24 cellular contexts compared by ENCODE assay signal in the genomic region with DNA sequence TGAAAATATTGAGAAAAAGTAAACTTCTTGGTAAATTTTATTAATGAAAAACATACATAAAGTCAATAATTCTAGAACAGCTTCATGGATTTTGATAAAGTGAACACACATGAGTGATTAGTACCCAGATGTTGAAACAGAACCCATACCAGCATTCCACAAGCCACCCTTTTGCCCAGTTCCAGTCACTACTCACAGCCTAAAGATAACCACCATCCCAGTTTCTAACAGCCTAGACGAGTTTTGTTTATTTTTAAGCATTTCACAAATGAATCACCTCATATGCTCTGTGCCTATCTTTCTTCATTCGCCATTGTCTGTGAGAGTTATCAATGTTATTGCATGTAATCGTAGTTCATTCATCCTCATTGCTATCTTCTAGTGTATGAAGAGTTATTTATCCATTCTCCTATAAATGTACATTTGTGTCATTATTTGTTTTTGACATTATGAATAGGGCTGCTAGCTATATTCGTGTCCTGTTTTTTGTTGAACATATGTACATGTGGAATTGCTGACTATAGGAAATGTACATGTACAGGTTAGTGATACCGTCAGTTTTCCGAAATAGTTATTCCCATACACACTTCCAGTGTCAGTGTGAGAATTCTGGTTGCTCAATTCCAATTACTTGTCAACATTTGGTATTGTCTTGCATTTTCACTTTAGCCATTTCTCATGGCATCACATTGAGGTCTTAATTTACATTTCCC. TPM values are rescaled to one million over a fixed set of nuclear protein-coding genes. Genes with fewer than 3 reads are reported as not detected.
A peak's percentile ranks its signal among the peaks of the same experiment; 100 is the strongest.
DNase-seq lines count a peak whose midpoint lies in the region; ATAC-seq and TF ChIP-seq lines count a peak whose summit lies in the region.
"Had no signal": no experiment of that assay in that cellular context is flagged by ENCODE, and none has a peak within 500 bp of the region (broad histone marks: within the 10 kb centered on the region; RNA-seq: fewer than 3 reads in every experiment).

No MANE protein-coding gene starts in this region.

- H3K56ac ChIP-seq in IMR-90 (ENCODE audit: extremely low read depth, insufficient read depth, low read length), result no peak overlapping the region

- H3K79me2 ChIP-seq in mammary epithelial cell (ENCODE audit: insufficient read depth, low read length), result no peaks in the 10 kb centered on the region

- H2AFZ ChIP-seq in IMR-90 (replicated peaks; ENCODE audit: low read length, poor library complexity) (no peak overlapping the region), mammary epithelial cell (ENCODE audit: low read depth, low read length) (no peak overlapping the region)
- H2AFZ ChIP-seq: PC-9 had no signal

- no peak overlapping the region for H2BK5ac ChIP-seq in IMR-90 (ENCODE audit: low read depth, low read length, poor library complexity, severe bottlenecking)

- H3K9ac ChIP-seq in IMR-90 (ENCODE audit: low read depth, low read length), result no peak overlapping the region
- no peak overlapping the region for H3K9ac ChIP-seq in mammary epithelial cell (ENCODE audit: insufficient read depth, low read length)

- peaks cover 0 to 3% of the 10 kb centered on the region in 2 experiments; a peak in 1 of 4 replicates for H3K79me1 ChIP-seq in IMR-90 (ENCODE audit: low read depth in 1 of 2, low read length in 2 of 2)

- H3K4me2 ChIP-seq in IMR-90 (ENCODE audit: low read depth, low read length), result no peak overlapping the region
- H3K4me2 ChIP-seq in mammary epithelial cell (ENCODE audit: insufficient read depth, low read depth, low read length), result no peak overlapping the region
- H3K4me2 ChIP-seq: PC-9 had no signal

- no peak overlapping the region for H3K4ac ChIP-seq in IMR-90 (ENCODE audit: low read depth, low read length)

- H3K18ac ChIP-seq in IMR-90 (ENCODE audit: low read depth, low read length), result no peak overlapping the region

- no peak overlapping the region for H2BK20ac ChIP-seq in IMR-90 (ENCODE audit: low read depth, low read length)

- H3K4me3 ChIP-seq in IMR-90 (ENCODE audit: insufficient read depth, low read depth, low read length) (no peak overlapping the region), mammary epithelial cell (replicated peaks in 1 of 3; ENCODE audit: insufficient read depth in 1 of 3, low read depth in 2 of 3, low read length in 3 of 3) (no peak overlapping the region), tibial artery (no peak overlapping the region)
- H3K4me3 ChIP-seq: gastroesophageal sphincter, PC-9, right atrium auricular region had no signal

- H3K36me3 ChIP-seq in IMR-90 (ENCODE audit: control insufficient read depth, insufficient read depth, low read length) (no peaks in the 10 kb centered on the region), mammary epithelial cell (ENCODE audit: insufficient read depth, low read length) (no peaks in the 10 kb centered on the region), tibial artery (no peaks in the 10 kb centered on the region)
- H3K36me3 ChIP-seq: gastroesophageal sphincter, right atrium auricular region had no signal

- dilution Hi-C loops in IMR-90 (cut with HindIII; ENCODE audit: low sequenced_read_pairs, unreplicated experiment) (no loop called here), mammary epithelial cell (cut with HindIII; ENCODE audit: low sequenced_read_pairs) (no loop called here)

- no peaks in the 10 kb centered on the region for H3K9me1 ChIP-seq in IMR-90 (ENCODE audit: insufficient read depth, low read length)

- H2BK120ac ChIP-seq in IMR-90 (ENCODE audit: low read depth, low read length), result no peak overlapping the region

- no peak overlapping the region for H2BK15ac ChIP-seq in IMR-90 (ENCODE audit: low read depth, low read length)

- no peak overlapping the region for H3K14ac ChIP-seq in IMR-90 (replicated peaks; ENCODE audit: low read depth, low read length)

- TF ChIP-seq CTCF in IMR-90 (conservative IDR thresholded peaks at IDR 0.05; ENCODE audit: low read depth, low read length) (no peak), mammary epithelial cell (conservative IDR thresholded peaks at IDR 0.05 in 1 of 2, IDR thresholded peaks at IDR 0.05 in 1 of 2; ENCODE audit: extremely low read depth in 1 of 2, insufficient read depth in 1 of 2, low read depth in 1 of 2, low read length in 2 of 2) (no peak), tibial artery (IDR thresholded peaks at IDR 0.05) (no peak)

- WGBS in IMR-90 (ENCODE audit: extremely low coverage in 2 of 2, insufficient read length in 1 of 2), 2 experiments, result no CpG with 5 or more reads among the region's 6 CpGs
- WGBS in mammary epithelial cell (ENCODE audit: low coverage, missing lambda C conversion rate), result 85% methylated on average over 6 of the region's 6 CpGs

- intact Hi-C loops in IMR-90 (cut with micrococcal nuclease) (loop anchor here (5.0 kb wide), 1 partner anchor 43 kb away; a partner anchor contains a TSS), mammary epithelial cell (cut with micrococcal nuclease) (no loop called here), tibial artery (cut with DNase I; ENCODE audit: low total_unique reads) (no loop called here)

- no peak overlapping the region for H2AK5ac ChIP-seq in IMR-90 (ENCODE audit: low read depth, low read length)

- no peak overlapping the region for H3K23ac ChIP-seq in IMR-90 (ENCODE audit: low read depth, low read length)

- H3K9me3 ChIP-seq in IMR-90 (ENCODE audit: control insufficient read depth, insufficient read depth, low read length) (peaks cover under 1% of the 10 kb centered on the region), mammary epithelial cell (replicated peaks; ENCODE audit: insufficient read depth, low read length) (peaks cover under 1% of the 10 kb centered on the region), tibial artery (no peaks in the 10 kb centered on the region)

- in situ Hi-C loops in IMR-90 (cut with MboI; ENCODE audit: low sequenced_read_pairs) (no loop called here), mammary epithelial cell (cut with MboI; ENCODE audit: low sequenced_read_pairs in 2 of 2) (no loop called here)

- H3K4me1 ChIP-seq in IMR-90 (ENCODE audit: control insufficient read depth, insufficient read depth, low read length) (peaks cover 6% of the 10 kb centered on the region), mammary epithelial cell (ENCODE audit: insufficient read depth, low read length) (no peaks in the 10 kb centered on the region), tibial artery (no peaks in the 10 kb centered on the region)
- H3K4me1 ChIP-seq: gastroesophageal sphincter, right atrium auricular region had no signal

- H4K8ac ChIP-seq in IMR-90 (ENCODE audit: low read depth in 2 of 2, low read length in 2 of 2), result no peak overlapping the region

- no peak overlapping the region for H3K27ac ChIP-seq in IMR-90 (ENCODE audit: insufficient read depth, low read length)
- no peak overlapping the region for H3K27ac ChIP-seq in mammary epithelial cell (ENCODE audit: insufficient read depth, low read depth, low read length)
- no peak overlapping the region for H3K27ac ChIP-seq in tibial artery
- H3K27ac ChIP-seq: gastroesophageal sphincter, PC-9, right atrium auricular region had no signal

- DNase-seq in AG08395 (ENCODE audit: low spot score) (peak; percentile 11), IMR-90 (peak; percentile 78), mammary epithelial cell (peak; percentile 19), hepatic stellate cell (ENCODE audit: low spot score) (peak; percentile 53), NCI-H2029 (lab: John Stamatoyannopoulos, UW) (no peak), DMS153 (lab: John Stamatoyannopoulos, UW) (no peak), tibial artery (no peak)
- DNase-seq: activated naive CD4-positive, alpha-beta T cell treated with anti-CD3 and anti-CD28 coated beads, Interleukin-2, amount 50 U/mL, for 16 hours; activated T-cell treated with anti-CD3 and anti-CD28 coated beads, Interleukin-2, amount 50 U/mL, for 72 hours; CD4-positive, alpha-beta memory T cell; DMS53; H9; mesendoderm; MM.1S; naive B cell; NCI-H1436 treated with DMSO at 0.1 percent for 48 hours; NCI-H82; PC-9; SIG-M5; stimulated activated CD4-positive, alpha-beta T cell treated with anti-CD3 and anti-CD28 coated beads, Interleukin-15, amount 100 ng/mL, for 24 hours; T-cell had no signal

- TF ChIP-seq POLR2A in IMR-90 (IDR thresholded peaks at IDR 0.05; ENCODE audit: low read depth, low read length), result no peak

- no peaks in the 10 kb centered on the region for H4K20me1 ChIP-seq in IMR-90 (ENCODE audit: insufficient read depth, low read length)
- no peaks in the 10 kb centered on the region for H4K20me1 ChIP-seq in mammary epithelial cell (ENCODE audit: insufficient read depth, low read length)

- no peak overlapping the region for H4K5ac ChIP-seq in IMR-90 (ENCODE audit: low read depth, low read length)

- BruUV-seq in IMR-90 (replicated peaks; lab: Mats Ljungman, UMichigan), result no TSS peak
- no TSS peak for BruUV-seq in mammary epithelial cell (replicated peaks; lab: Mats Ljungman, UMichigan)

- H3K27me3 ChIP-seq in IMR-90 (ENCODE audit: control insufficient read depth, insufficient read depth, low read length) (peaks cover 2% of the 10 kb centered on the region), mammary epithelial cell (ENCODE audit: insufficient read depth, low read length) (no peaks in the 10 kb centered on the region), tibial artery (no peaks in the 10 kb centered on the region)
- H3K27me3 ChIP-seq: gastroesophageal sphincter, right atrium auricular region had no signal

- ATAC-seq in IMR-90 (ENCODE audit: low read depth), result peak; percentile 33
- no peak for ATAC-seq in GM21423 (IDR thresholded peaks at IDR 0.05; ENCODE audit: unreplicated experiment)
- ATAC-seq: activated T-cell treated with anti-CD3 and anti-CD28 coated beads, Interleukin-2, amount 50 U/mL, for 72 hours; gastroesophageal sphincter; T-cell had no signal

- POLR2A ChIA-PET in IMR-90 (lab: Charles Lee; ENCODE audit: unreplicated experiment), result no interaction called here

- no peak overlapping the region for H4K91ac ChIP-seq in IMR-90 (ENCODE audit: insufficient read depth, low read depth, low read length)

- CTCF ChIA-PET in IMR-90 (lab: Yijun Ruan, JAX) (no interaction called here), mammary epithelial cell (lab: Charles Lee; ENCODE audit: low non-redundant PET) (no interaction called here)

- TF ChIP-seq RAD21 in IMR-90 (IDR thresholded peaks at IDR 0.05; ENCODE audit: low read length), result no peak

- no peak overlapping the region for H2AK9ac ChIP-seq in IMR-90 (replicated peaks; ENCODE audit: low read depth, low read length, poor library complexity)

TF ChIP-seq in IMR-90, 13 proteins besides CTCF, POLR2A, EP300 and RAD21 (continues in another document):
- TF ChIP-seq CEBPB (IDR thresholded peaks at IDR 0.05; ENCODE audit: low read depth, low read length) (peak; percentile 69), RCOR1 (IDR thresholded peaks at IDR 0.05; ENCODE audit: insufficient replicate concordance, low read length) (no peak), CHD1 (IDR thresholded peaks at IDR 0.05; ENCODE audit: low read depth, low read length) (no peak), NFE2L2 (IDR thresholded peaks at IDR 0.05; ENCODE audit: low read depth, low read length) (no peak), FOS (IDR thresholded peaks at IDR 0.05; ENCODE audit: low read depth, low read length) (peak; percentile 55)

RNA-seq across cellular contexts. Expression of a gene that starts 44.5 kb away (rescaled TPM):
- 69.2 and 95.5 TPM in 2 replicates for total RNA-seq in IMR-90 (2012; rRNA removed)
- 45.4 and 51.8 TPM in 2 replicates for polyA plus RNA-seq in IMR-90 (2012; rRNA removed)
- 15.4 and 16.1 TPM in 2 replicates for polyA plus RNA-seq in IMR-90 (2012; cell fraction: cytosol; rRNA removed)
- 38.7 and 130 TPM in 2 replicates for polyA plus RNA-seq in IMR-90 (2012; cell fraction: nucleus; rRNA removed; ENCODE audit: low replicate concordance)
- total RNA-seq in mammary epithelial cell, result 100 to 1,000 TPM in 1 of 2 donors, 10 to 100 TPM in 1; 93.9 to 107 TPM
- 21.3 TPM for polyA plus RNA-seq in mammary epithelial cell
- polyA minus RNA-seq in mammary epithelial cell, result 88.8 TPM

Comparison
In these comparisons a context has a peak if more than half of its experiments do, and no peak if none do; other contexts are left out.
1. DNase-seq: peak in AG08395 (single experiment), IMR-90 (single experiment), mammary epithelial cell (single experiment) and hepatic stellate cell (single experiment); none in NCI-H2029 (single experiment), DMS153 (single experiment) and tibial artery (0 of 2).